ENCODE assay signal across 10 cellular contexts in the genomic region with DNA sequence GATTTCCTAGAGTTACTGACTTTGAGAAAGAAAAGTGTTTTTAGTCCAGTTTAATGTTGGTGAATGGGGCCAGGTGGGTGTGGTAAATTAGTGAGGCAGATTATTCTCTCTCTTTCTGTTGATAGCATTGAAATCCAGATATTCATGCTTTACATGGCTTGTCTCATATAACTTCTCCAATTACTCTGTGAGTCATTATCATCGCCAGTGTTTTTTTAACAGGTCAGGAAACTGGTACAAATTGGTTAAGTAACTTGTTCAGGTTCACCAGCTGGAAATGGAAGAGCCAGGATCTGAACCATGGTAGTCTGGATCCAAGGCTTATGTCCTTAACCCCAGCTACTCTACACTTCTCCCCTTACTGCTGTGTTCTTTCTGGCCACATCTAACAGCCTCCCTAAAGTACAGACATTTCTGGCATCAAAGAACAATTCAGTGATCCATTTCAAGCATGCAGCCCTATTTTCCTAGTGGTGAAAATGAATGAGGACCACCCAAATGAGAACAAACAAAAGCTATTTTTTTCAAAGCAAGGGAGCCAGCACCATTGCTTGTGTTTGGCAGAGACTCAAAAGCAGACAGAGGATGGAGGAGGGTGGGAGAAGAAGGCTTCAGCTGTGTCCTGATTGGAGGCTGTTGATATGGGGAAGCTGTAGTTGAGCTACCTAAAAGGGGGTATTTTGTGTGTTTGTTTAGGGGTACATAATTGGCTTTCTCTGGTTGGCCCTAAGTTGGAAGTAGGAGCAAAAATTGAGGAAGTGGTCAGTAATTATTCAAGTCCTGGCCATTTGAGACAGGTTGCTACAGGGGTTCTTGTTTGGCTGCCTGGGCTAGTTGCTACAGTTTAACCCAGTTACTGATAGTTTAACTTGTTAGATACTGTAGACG.
DNase-seq lines count a peak whose midpoint lies in the region; ATAC-seq and TF ChIP-seq lines count a peak whose summit lies in the region.
"Had no signal": no experiment of that assay in that cellular context is flagged by ENCODE, and none has a peak within 500 bp of the region (broad histone marks: within the 10 kb centered on the region; RNA-seq: fewer than 3 reads in every experiment).

No MANE protein-coding gene starts in this region.

- no peak for ATAC-seq in GM21576 (IDR thresholded peaks at IDR 0.05; ENCODE audit: unreplicated experiment)
- ATAC-seq: stimulated activated effector memory CD8-positive, alpha-beta T cell treated with anti-CD3 and anti-CD28 coated beads, Interleukin-12 subunit alpha, Interleukin-12 subunit beta, amount 100 ng/mL, for 72 hours had no signal

- DNase-seq in T-helper 1 cell (no peak), NCI-H774 (lab: John Stamatoyannopoulos, UW) (peak; percentile 35), erythroblast (lab: John Stamatoyannopoulos, UW) (peak; percentile 25 to 26), tibial artery (no peak), NCI-H82 (lab: John Stamatoyannopoulos, UW) (no peak)
- no peak for DNase-seq in stimulated activated naive CD4-positive, alpha-beta T cell (lab: John Stamatoyannopoulos, UW)

- no peak for TF ChIP-seq CTCF in tibial artery (IDR thresholded peaks at IDR 0.05)

- peak overlapping the region; percentile 63 for H3K4me3 Mint-ChIP-seq in T-helper 1 cell treated with Interleukin-12 subunit alpha and Interleukin-12 subunit beta and Interleukin-4 antibody, amounts not matched to agents 30 μg/mL and 1 μg/mL, for 36 hours
- H3K4me3 Mint-ChIP-seq: IgD-negative memory B cell; stimulated activated effector memory CD8-positive, alpha-beta T cell treated with anti-CD3 and anti-CD28 coated beads, Interleukin-12 subunit alpha, Interleukin-12 subunit beta, amount 100 ng/mL, for 72 hours had no signal

- H3K27me3 Mint-ChIP-seq in T-helper 1 cell treated with Interleukin-12 subunit alpha and Interleukin-12 subunit beta and Interleukin-4 antibody, amounts not matched to agents 30 μg/mL and 1 μg/mL, for 36 hours (ENCODE audit: low read depth), result peaks cover 21% of the 10 kb centered on the region

- TF ChIP-seq POLR2A in erythroblast (IDR thresholded peaks at IDR 0.05; ENCODE audit: low read length), result no peak

- H3K36me3 Mint-ChIP-seq in T-helper 1 cell treated with Interleukin-12 subunit alpha and Interleukin-12 subunit beta and Interleukin-4 antibody, amounts not matched to agents 30 μg/mL and 1 μg/mL, for 36 hours (ENCODE audit: low read depth), result peaks cover 3% of the 10 kb centered on the region
- H3K36me3 Mint-ChIP-seq: stimulated activated effector memory CD8-positive, alpha-beta T cell treated with anti-CD3 and anti-CD28 coated beads, Interleukin-12 subunit alpha, Interleukin-12 subunit beta, amount 100 ng/mL, for 72 hours had no signal

- peaks cover 39% of the 10 kb centered on the region for H3K4me1 Mint-ChIP-seq in T-helper 1 cell treated with Interleukin-12 subunit alpha and Interleukin-12 subunit beta and Interleukin-4 antibody, amounts not matched to agents 30 μg/mL and 1 μg/mL, for 36 hours (ENCODE audit: low read depth)

- H3K9me3 Mint-ChIP-seq in T-helper 1 cell treated with Interleukin-12 subunit alpha and Interleukin-12 subunit beta and Interleukin-4 antibody, amounts not matched to agents 30 μg/mL and 1 μg/mL, for 36 hours, result no peaks in the 10 kb centered on the region
- H3K9me3 Mint-ChIP-seq: stimulated activated effector memory CD8-positive, alpha-beta T cell treated with anti-CD3 and anti-CD28 coated beads, Interleukin-12 subunit alpha, Interleukin-12 subunit beta, amount 100 ng/mL, for 72 hours had no signal

- H3K4me1 ChIP-seq in tibial artery, result peaks cover 0 to 3% (median 1%) of the 10 kb centered on the region in 4 donors

- peaks cover 0 to 5% (median 0%) of the 10 kb centered on the region in 3 donors for H3K36me3 ChIP-seq in tibial artery

- H3K9me3 ChIP-seq in tibial artery, result no peaks in the 10 kb centered on the region

- H3K27ac ChIP-seq in tibial artery, result peak overlapping the region; percentile 71 to 80

- peaks cover 0 to 3% of the 10 kb centered on the region in 2 donors for H3K27me3 ChIP-seq in tibial artery

- H3K4me3 ChIP-seq in tibial artery, result peak overlapping the region; percentile 52 to 63

- intact Hi-C loops in tibial artery (cut with DNase I; ENCODE audit: low total_unique reads), result no loop called here

- H3K27ac Mint-ChIP-seq in T-helper 1 cell treated with Interleukin-12 subunit alpha and Interleukin-12 subunit beta and Interleukin-4 antibody, amounts not matched to agents 30 μg/mL and 1 μg/mL, for 36 hours, result no peak overlapping the region
- H3K27ac Mint-ChIP-seq: stimulated activated effector memory CD8-positive, alpha-beta T cell treated with anti-CD3 and anti-CD28 coated beads, Interleukin-12 subunit alpha, Interleukin-12 subunit beta, amount 100 ng/mL, for 72 hours had no signal

Comparison
In these comparisons a context has a peak if more than half of its experiments do, and no peak if none do; other contexts are left out.
1. DNase-seq: peak in NCI-H774 (single experiment) and erythroblast (2 of 2); none in T-helper 1 cell (0 of 5), tibial artery (0 of 2), NCI-H82 (single experiment) and stimulated activated naive CD4-positive, alpha-beta T cell (0 of 6).